In the genomic region with DNA sequence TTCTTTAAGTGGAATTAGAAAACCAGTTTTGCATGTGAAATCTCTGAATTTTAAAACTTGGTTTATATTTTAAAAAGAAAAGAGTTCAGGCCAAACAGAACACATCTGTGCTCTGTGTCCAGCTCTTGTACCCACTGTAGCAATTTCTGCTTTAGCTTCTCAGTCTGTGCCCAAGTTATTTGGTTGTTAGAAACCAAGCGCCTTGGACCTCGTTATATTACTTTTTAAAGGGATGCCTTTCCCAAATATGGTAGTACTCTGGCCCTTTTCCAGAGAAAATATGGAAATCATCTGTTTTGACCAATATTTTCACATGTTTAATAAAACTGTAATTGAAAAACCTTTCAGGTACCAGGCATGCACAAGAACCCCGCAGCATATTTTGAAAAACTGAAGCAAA, we compare ENCODE assay signal across 15 cellular contexts. TPM values are rescaled to one million over a fixed set of nuclear protein-coding genes. Genes with fewer than 3 reads are reported as not detected.
DNase-seq lines count a peak whose midpoint lies in the region; ATAC-seq and TF ChIP-seq lines count a peak whose summit lies in the region.
"Had no signal": no experiment of that assay in that cellular context is flagged by ENCODE, and none has a peak within 500 bp of the region (broad histone marks: within the 10 kb centered on the region; RNA-seq: fewer than 3 reads in every experiment).

No MANE protein-coding gene starts in this region.

- no peak for ATAC-seq in activated naive CD4-positive, alpha-beta T cell treated with anti-CD3 and anti-CD28 coated beads, Interleukin-2, amount 50 U/mL, for 72 hours
- no peak for ATAC-seq in HG03025 (IDR thresholded peaks at IDR 0.05; ENCODE audit: low FRiP score, unreplicated experiment)

- no peaks in the 10 kb centered on the region for H3K9me3 Mint-ChIP-seq in CD4-positive, alpha-beta memory T cell
- H3K9me3 Mint-ChIP-seq in activated naive CD4-positive, alpha-beta T cell treated with anti-CD3 and anti-CD28 coated beads, Interleukin-2, amount 50 U/mL, for 72 hours = no peaks in the 10 kb centered on the region

- no peak overlapping the region for H3K14ac ChIP-seq in mesenchymal stem cell (ENCODE audit: low read length in 2 of 2)

- H3K36me3 Mint-ChIP-seq in CD4-positive, alpha-beta memory T cell = peaks cover 33% of the 10 kb centered on the region in 2 donors
- H3K36me3 Mint-ChIP-seq in activated naive CD4-positive, alpha-beta T cell treated with anti-CD3 and anti-CD28 coated beads, Interleukin-2, amount 50 U/mL, for 72 hours = peaks cover 44 to 51% of the 10 kb centered on the region in 2 donors

- H4K8ac ChIP-seq in mesenchymal stem cell (ENCODE audit: low read length) = no peak overlapping the region

- no peak overlapping the region for H2AK5ac ChIP-seq in mesenchymal stem cell (ENCODE audit: low read length, severe bottlenecking)

- H2BK12ac ChIP-seq in mesenchymal stem cell (ENCODE audit: low read length in 2 of 2) = no peak overlapping the region

- WGBS in mesenchymal stem cell = 91% methylated on average over 1 of the region's 3 CpGs

- H2BK5ac ChIP-seq in mesenchymal stem cell (ENCODE audit: low read depth, low read length, poor library complexity, severe bottlenecking) = no peak overlapping the region

- H4K91ac ChIP-seq in mesenchymal stem cell (ENCODE audit: low read length) = no peak overlapping the region

- H3K4me1 ChIP-seq in BLaER1 (peaks cover 100% of the 10 kb centered on the region), neutrophil (ENCODE audit: control insufficient read depth in 1 of 2, insufficient read depth in 1 of 2, low read depth in 1 of 2, low read length in 1 of 2) (peaks cover 97 to 100% of the 10 kb centered on the region in 2 experiments), mesenchymal stem cell (ENCODE audit: control insufficient read depth, insufficient read depth, low read depth, low read length) (peaks cover 2% of the 10 kb centered on the region)
- H3K4me1 ChIP-seq in CD4-positive, alpha-beta memory T cell (ENCODE audit: insufficient read depth, low read length) = peaks cover 99% of the 10 kb centered on the region

- no peak overlapping the region for H2BK15ac ChIP-seq in mesenchymal stem cell (ENCODE audit: low read depth, poor library complexity, severe bottlenecking)

- no peaks in the 10 kb centered on the region for H3K27me3 Mint-ChIP-seq in CD4-positive, alpha-beta memory T cell

- POLR2A ChIA-PET in CD4-positive, alpha-beta memory T cell (lab: Charles Lee; ENCODE audit: partially characterized antibody) = interaction anchor here (1.3 to 21.0 kb wide), 4 partner anchors 9 to 22 kb away, joined by 3 to 580 read pairs (median 148); a partner anchor contains a TSS

- CTCF ChIA-PET in CD4-positive, alpha-beta memory T cell (lab: Charles Lee; ENCODE audit: partially characterized antibody) = interaction anchor here (1.1 to 1.3 kb wide), 2 partner anchors 21 to 59 kb away, joined by 3 to 4 read pairs; no protein-coding TSS in a partner anchor

- H3K9ac ChIP-seq in BLaER1 (no peak overlapping the region), mesenchymal stem cell (ENCODE audit: low read length) (no peak overlapping the region)

- no peak overlapping the region for H3K18ac ChIP-seq in mesenchymal stem cell (ENCODE audit: low read depth in 1 of 2, low read length in 2 of 2)

- H3K9me3 ChIP-seq in BLaER1 (no peaks in the 10 kb centered on the region), neutrophil (no peaks in the 10 kb centered on the region), mesenchymal stem cell (ENCODE audit: control insufficient read depth, low read length) (no peaks in the 10 kb centered on the region)
- no peaks in the 10 kb centered on the region for H3K9me3 ChIP-seq in CD4-positive, alpha-beta memory T cell (ENCODE audit: control insufficient read depth in 1 of 2, low read length in 2 of 2)
- H3K9me3 ChIP-seq: SJSA1, thyroid gland had no signal

- no peak overlapping the region for H2AFZ ChIP-seq in mesenchymal stem cell (ENCODE audit: low read depth, low read length)

- peaks cover 59% of the 10 kb centered on the region for H3K36me3 ChIP-seq in BLaER1
- no peaks in the 10 kb centered on the region for H3K36me3 ChIP-seq in CD4-positive, alpha-beta memory T cell (ENCODE audit: insufficient read depth, low read length)
- peaks cover 12% of the 10 kb centered on the region for H3K36me3 ChIP-seq in neutrophil
- peaks cover 3 to 86% of the 10 kb centered on the region in 2 experiments for H3K36me3 ChIP-seq in mesenchymal stem cell (ENCODE audit: control insufficient read depth in 1 of 2, insufficient read depth in 2 of 2, low read depth in 1 of 2, low read length in 2 of 2)
- H3K36me3 ChIP-seq: thyroid gland had no signal

- H3K27me3 ChIP-seq in BLaER1 (no peaks in the 10 kb centered on the region), neutrophil (no peaks in the 10 kb centered on the region), mesenchymal stem cell (ENCODE audit: control insufficient read depth in 1 of 2, insufficient read depth in 1 of 2, low read length in 2 of 2) (no peaks in the 10 kb centered on the region)
- H3K27me3 ChIP-seq in CD4-positive, alpha-beta memory T cell (ENCODE audit: insufficient read depth, low read length) = no peaks in the 10 kb centered on the region
- H3K27me3 ChIP-seq: SJSA1, thyroid gland had no signal

- peak overlapping the region in 6 of 7 donors; percentile 89 to 97 (median 92) for H3K27ac Mint-ChIP-seq in CD4-positive, alpha-beta memory T cell
- peak overlapping the region; percentile 97 to 99 for H3K27ac Mint-ChIP-seq in activated naive CD4-positive, alpha-beta T cell treated with anti-CD3 and anti-CD28 coated beads, Interleukin-2, amount 50 U/mL, for 72 hours

- no peak overlapping the region for H3K23ac ChIP-seq in mesenchymal stem cell (ENCODE audit: low read length in 2 of 2)

- no peak overlapping the region for H3K4ac ChIP-seq in mesenchymal stem cell (ENCODE audit: low read depth in 1 of 2, low read length in 2 of 2)

- no peak for TF ChIP-seq CTCF in neutrophil (IDR thresholded peaks at IDR 0.05)

- peaks cover 8% of the 10 kb centered on the region for H3K79me1 ChIP-seq in mesenchymal stem cell (replicated peaks; ENCODE audit: low read length, poor library complexity, severe bottlenecking)

- H3K4me1 Mint-ChIP-seq in CD4-positive, alpha-beta memory T cell = peaks cover 80 to 100% (median 92%) of the 10 kb centered on the region in 4 donors

- no peak overlapping the region for H3K4me3 ChIP-seq in BLaER1
- no peak overlapping the region for H3K4me3 ChIP-seq in CD4-positive, alpha-beta memory T cell (ENCODE audit: low read length in 2 of 2)
- peak overlapping the region in 1 of 2 experiments; percentile 53 for H3K4me3 ChIP-seq in neutrophil (ENCODE audit: low read depth in 1 of 2, low read length in 1 of 2)
- H3K4me3 ChIP-seq in mesenchymal stem cell (ENCODE audit: insufficient read depth in 1 of 2, low read depth in 1 of 2, low read length in 2 of 2) = no peak overlapping the region
- H3K4me3 ChIP-seq: SJSA1, thyroid gland had no signal

- intact Hi-C loops in CD4-positive, alpha-beta memory T cell (cut with micrococcal nuclease) = loop anchor here (5.0 kb wide), 1 partner anchor 899 kb away; a partner anchor contains a TSS

- H3K4me3 Mint-ChIP-seq in CD4-positive, alpha-beta memory T cell = peak overlapping the region in 1 of 8 donors; percentile 1

- no peak overlapping the region for H2BK120ac ChIP-seq in mesenchymal stem cell (ENCODE audit: low read depth, low read length)

- peaks cover 100% of the 10 kb centered on the region for H4K20me1 ChIP-seq in BLaER1

- H3K27ac ChIP-seq in BLaER1 (no peak overlapping the region), neutrophil (peak overlapping the region; percentile 94), mesenchymal stem cell (ENCODE audit: low read length, poor library complexity, severe bottlenecking) (no peak overlapping the region)
- peak overlapping the region; percentile 60 for H3K27ac ChIP-seq in CD4-positive, alpha-beta memory T cell (ENCODE audit: low read depth, low read length)
- H3K27ac ChIP-seq: SJSA1, thyroid gland had no signal

- H3K4me2 ChIP-seq in BLaER1 (peak overlapping the region; percentile 92), mesenchymal stem cell (ENCODE audit: low read length, poor library complexity, severe bottlenecking) (no peak overlapping the region)

- DNase-seq in CD4-positive, alpha-beta memory T cell = no peak
- no peak for DNase-seq in activated naive CD4-positive, alpha-beta T cell treated with anti-CD3 and anti-CD28 coated beads, Interleukin-2, amount 50 U/mL, for 72 hours (ENCODE audit: low spot score in 2 of 2)
- no peak for DNase-seq in NCI-H128 (lab: John Stamatoyannopoulos, UW; ENCODE audit: unreplicated experiment)
- DNase-seq in mesenchymal stem cell = no peak
- DNase-seq: activated CD4-positive, alpha-beta T cell treated with anti-CD3 and anti-CD28 coated beads, Interleukin-2, amount 50 U/mL, for 4 hours; activated gamma-delta T cell treated with Interleukin-2 at 50 U/mL for 16 hours; NCI-H2029 treated with DMSO at 0.1 percent for 48 hours; NCI-H524 treated with DMSO at 0.1 percent for 48 hours; OCI-M1; stimulated activated CD4-positive, alpha-beta T cell treated with anti-CD3 and anti-CD28 coated beads, Interleukin-2, amount 100 ng/mL, for 48 hours; thyroid gland had no signal

RNA-seq across cellular contexts. Expression of a gene that starts 27.3 kb away (rescaled TPM):
- 100 to 1,000 TPM; 110 TPM for total RNA-seq in CD4-positive, alpha-beta memory T cell
- 100 to 1,000 TPM in 1 of 2 donors, 10 to 100 TPM in 1; 58.7 to 110 TPM for polyA plus RNA-seq in CD4-positive, alpha-beta memory T cell
- total RNA-seq in activated naive CD4-positive, alpha-beta T cell treated with anti-CD3 and anti-CD28 coated beads, Interleukin-2, amount 50 U/mL, for 72 hours = 10 to 100 TPM; 45.0 to 74.1 TPM
- 195 TPM for polyA plus RNA-seq in mesenchymal stem cell (2013, experiment 1 of 2)
- polyA plus RNA-seq in mesenchymal stem cell (2013, experiment 2 of 2) = 202 TPM

Comparison
In these comparisons a context has a peak if more than half of its experiments do, and no peak if none do; other contexts are left out.
1. H3K27ac ChIP-seq: peak in CD4-positive, alpha-beta memory T cell (single experiment) and neutrophil (single experiment); none in BLaER1 (single experiment) and mesenchymal stem cell (single experiment).